ENCODE assay signal across 13 cellular contexts in genomic region chr13:43127103-43127817, GRCh38.
DNase-seq lines count a peak whose midpoint lies in the region; ATAC-seq and TF ChIP-seq lines count a peak whose summit lies in the region.
"Had no signal": no experiment of that assay in that cellular context is flagged by ENCODE, and none has a peak within 500 bp of the region (broad histone marks: within the 10 kb centered on the region; RNA-seq: fewer than 3 reads in every experiment).

No MANE protein-coding gene starts in this region.

- H3K27me3 Mint-ChIP-seq in stimulated activated naive CD8-positive, alpha-beta T cell treated with anti-CD3 and anti-CD28 coated beads, Interleukin-15, Interleukin-2, amounts not matched to agents 100 ng/mL and 50 ng/mL, for 24 hours = no peaks in the 10 kb centered on the region
- peaks cover 3% of the 10 kb centered on the region for H3K27me3 Mint-ChIP-seq in activated naive CD8-positive, alpha-beta T cell treated with anti-CD3 and anti-CD28 coated beads, Interleukin-2, amount 10 ng/mL, durations not matched to agents 7 days and 5 days

- POLR2A ChIA-PET in activated naive CD8-positive, alpha-beta T cell treated with anti-CD3 and anti-CD28 coated beads, Interleukin-2, amount 10 ng/mL, durations not matched to agents 7 days and 5 days (lab: Charles Lee) = no interaction called here

- no peak for TF ChIP-seq POLR2A in uterus (IDR thresholded peaks at IDR 0.05)

- peaks cover 13% of the 10 kb centered on the region for H3K4me1 Mint-ChIP-seq in stimulated activated naive CD8-positive, alpha-beta T cell treated with anti-CD3 and anti-CD28 coated beads, Interleukin-15, Interleukin-2, amounts not matched to agents 100 ng/mL and 50 ng/mL, for 24 hours (ENCODE audit: low read depth)
- peaks cover 13% of the 10 kb centered on the region for H3K4me1 Mint-ChIP-seq in activated naive CD8-positive, alpha-beta T cell treated with anti-CD3 and anti-CD28 coated beads, Interleukin-2, amount 10 ng/mL, durations not matched to agents 7 days and 5 days

- H3K9me3 ChIP-seq in uterus = no peaks in the 10 kb centered on the region
- H3K9me3 ChIP-seq: upper lobe of left lung had no signal

- no peaks in the 10 kb centered on the region for H3K27me3 ChIP-seq in uterus
- H3K27me3 ChIP-seq: upper lobe of left lung had no signal

- intact Hi-C loops in uterus (cut with DNase I; ENCODE audit: low total_unique reads) = no loop called here

- H3K4me1 ChIP-seq in uterus = no peaks in the 10 kb centered on the region
- H3K4me1 ChIP-seq: parathyroid adenoma, upper lobe of left lung had no signal

- ATAC-seq in stimulated activated naive CD8-positive, alpha-beta T cell treated with anti-CD3 and anti-CD28 coated beads, Interleukin-15, Interleukin-2, amounts not matched to agents 100 U/mL and 50 U/mL, for 24 hours = no peak
- peak; percentile 29 for ATAC-seq in activated naive CD8-positive, alpha-beta T cell treated with anti-CD3 and anti-CD28 coated beads, Interleukin-2, amount 10 ng/mL, durations not matched to agents 7 days and 5 days (ENCODE audit: low read depth)
- no peak for ATAC-seq in HG02798 (IDR thresholded peaks at IDR 0.05; ENCODE audit: poor library complexity, unreplicated experiment)

- TF ChIP-seq CTCF in uterus (IDR thresholded peaks at IDR 0.05) = no peak

- H3K36me3 ChIP-seq in uterus = no peaks in the 10 kb centered on the region
- H3K36me3 ChIP-seq: upper lobe of left lung had no signal

- no peak overlapping the region for H3K4me3 Mint-ChIP-seq in stimulated activated naive CD8-positive, alpha-beta T cell treated with anti-CD3 and anti-CD28 coated beads, Interleukin-15, Interleukin-2, amounts not matched to agents 100 ng/mL and 50 ng/mL, for 24 hours
- H3K4me3 Mint-ChIP-seq in activated naive CD8-positive, alpha-beta T cell treated with anti-CD3 and anti-CD28 coated beads, Interleukin-2, amount 10 ng/mL, durations not matched to agents 7 days and 5 days = peak overlapping the region; percentile 55

- peak overlapping the region; percentile 13 for H3K27ac Mint-ChIP-seq in stimulated activated naive CD8-positive, alpha-beta T cell treated with anti-CD3 and anti-CD28 coated beads, Interleukin-15, Interleukin-2, amounts not matched to agents 100 ng/mL and 50 ng/mL, for 24 hours
- H3K27ac Mint-ChIP-seq in activated naive CD8-positive, alpha-beta T cell treated with anti-CD3 and anti-CD28 coated beads, Interleukin-2, amount 10 ng/mL, durations not matched to agents 7 days and 5 days = peak overlapping the region; percentile 46

- peak overlapping the region; percentile 40 to 45 for H3K27ac ChIP-seq in uterus
- H3K27ac ChIP-seq: parathyroid adenoma, upper lobe of left lung had no signal

- H3K4me3 ChIP-seq in uterus = no peak overlapping the region
- H3K4me3 ChIP-seq: upper lobe of left lung had no signal

- no peak for DNase-seq in stimulated activated naive CD8-positive, alpha-beta T cell treated with anti-CD3 and anti-CD28 coated beads, Interleukin-15, Interleukin-2, amounts not matched to agents 100 U/mL and 50 U/mL, for 24 hours
- DNase-seq in activated naive CD8-positive, alpha-beta T cell treated with anti-CD3 and anti-CD28 coated beads, Interleukin-2, amount 10 ng/mL, durations not matched to agents 7 days and 5 days = no peak
- DNase-seq in iPS-NIHi7 (ENCODE audit: extremely low spot score) (peak; percentile 43), uterus (no peak), DMS79 treated with DMSO at 0.1 percent for 48 hours (lab: John Stamatoyannopoulos, UW) (no peak)
- DNase-seq in effector CD8-positive, alpha-beta T cell (lab: John Stamatoyannopoulos, UW) = no peak
- DNase-seq: activated CD4-positive, alpha-beta T cell treated with anti-CD3 and anti-CD28 coated beads for 48 hours; NCI-H2081 treated with DMSO at 0.1 percent for 48 hours; upper lobe of left lung had no signal

- H3K36me3 Mint-ChIP-seq in stimulated activated naive CD8-positive, alpha-beta T cell treated with anti-CD3 and anti-CD28 coated beads, Interleukin-15, Interleukin-2, amounts not matched to agents 100 ng/mL and 50 ng/mL, for 24 hours (ENCODE audit: low read depth) = no peaks in the 10 kb centered on the region
- no peaks in the 10 kb centered on the region for H3K36me3 Mint-ChIP-seq in activated naive CD8-positive, alpha-beta T cell treated with anti-CD3 and anti-CD28 coated beads, Interleukin-2, amount 10 ng/mL, durations not matched to agents 7 days and 5 days
- H3K36me3 Mint-ChIP-seq: activated naive CD4-positive, alpha-beta T cell treated with anti-CD3 and anti-CD28 coated beads, Interleukin-2, amount 50 U/mL, for 72 hours had no signal

- no peaks in the 10 kb centered on the region for H3K9me3 Mint-ChIP-seq in stimulated activated naive CD8-positive, alpha-beta T cell treated with anti-CD3 and anti-CD28 coated beads, Interleukin-15, Interleukin-2, amounts not matched to agents 100 ng/mL and 50 ng/mL, for 24 hours
- no peaks in the 10 kb centered on the region for H3K9me3 Mint-ChIP-seq in activated naive CD8-positive, alpha-beta T cell treated with anti-CD3 and anti-CD28 coated beads, Interleukin-2, amount 10 ng/mL, durations not matched to agents 7 days and 5 days
- H3K9me3 Mint-ChIP-seq: activated naive CD4-positive, alpha-beta T cell treated with anti-CD3 and anti-CD28 coated beads, Interleukin-2, amount 50 U/mL, for 72 hours had no signal
